21 cellular contexts compared by ENCODE assay signal in genomic region chr17:64055183-64056142, GRCh38. TPM values are rescaled to one million over a fixed set of nuclear protein-coding genes. Genes with fewer than 3 reads are reported as not detected.
DNase-seq lines count a peak whose midpoint lies in the region; ATAC-seq and TF ChIP-seq lines count a peak whose summit lies in the region.
"Had no signal": no experiment of that assay in that cellular context is flagged by ENCODE, and none has a peak within 500 bp of the region (broad histone marks: within the 10 kb centered on the region; RNA-seq: fewer than 3 reads in every experiment).

No MANE protein-coding gene starts in this region.

- H3K4me2 ChIP-seq in KMS-11, result peak overlapping the region; percentile 9; the same call in 1 of the 2 replicates
- H3K4me2 ChIP-seq: smooth muscle cell had no signal

- peak; percentile 78 to 93 (median 89) for DNase-seq in body of pancreas
- DNase-seq in natural killer cell treated with Interleukin-12 subunit alpha and Interleukin-12 subunit beta and Interleukin-15 and Interleukin-18, amount 100 ng/mL, for 72 hours (ENCODE audit: low spot score), result no peak
- no peak for DNase-seq in caudate nucleus (lab: John Stamatoyannopoulos, UW)
- DNase-seq in activated gamma-delta T cell treated with Interleukin-2 at 50 U/mL for 16 hours, result no peak
- no peak for DNase-seq in colonic mucosa
- no peak for DNase-seq in DMS 273 treated with DMSO at 0.1 percent for 48 hours (lab: John Stamatoyannopoulos, UW)
- DNase-seq: activated CD8-positive, alpha-beta memory T cell treated with anti-CD3 and anti-CD28 coated beads for 24 hours; activated gamma-delta T cell; aorta; gastrocnemius medialis; GF-D8; KBM-7; left ventricle myocardium inferior; NCI-H1092 treated with DMSO at 0.1 percent for 48 hours; NCI-H526 treated with DMSO at 0.1 percent for 48 hours; tibial artery had no signal

- no peaks in the 10 kb centered on the region for H3K27me3 Mint-ChIP-seq in natural killer cell treated with Interleukin-12 subunit alpha and Interleukin-12 subunit beta and Interleukin-15 and Interleukin-18, amount 100 ng/mL, for 72 hours
- H3K27me3 Mint-ChIP-seq: B cell had no signal

- no peak overlapping the region for H3K27ac ChIP-seq in KMS-11
- H3K27ac ChIP-seq in body of pancreas, result peak overlapping the region; percentile 82 to 94 (median 86)
- no peak overlapping the region for H3K27ac ChIP-seq in caudate nucleus (ENCODE audit: low read depth, low read length)
- H3K27ac ChIP-seq in colonic mucosa, result no peak overlapping the region
- H3K27ac ChIP-seq: gastrocnemius medialis, left ventricle myocardium inferior, tibial artery had no signal

- peaks cover 4% of the 10 kb centered on the region; the same call in 1 of the 2 replicates for H3K36me3 ChIP-seq in KMS-11 (ENCODE audit: insufficient read depth)
- H3K36me3 ChIP-seq in body of pancreas (replicated peaks in 1 of 2; ENCODE audit: insufficient read depth in 1 of 2, low read depth in 2 of 2), result peaks cover 3 to 35% of the 10 kb centered on the region in 2 donors
- peaks cover 6% of the 10 kb centered on the region for H3K36me3 ChIP-seq in colonic mucosa

- H3K27ac Mint-ChIP-seq in natural killer cell treated with Interleukin-12 subunit alpha and Interleukin-12 subunit beta and Interleukin-15 and Interleukin-18, amount 100 ng/mL, for 72 hours, result peak overlapping the region; percentile 99

- peaks cover 52% of the 10 kb centered on the region for H3K4me1 ChIP-seq in KMS-11 (ENCODE audit: low read depth, poor library complexity, severe bottlenecking)
- peaks cover 55% of the 10 kb centered on the region for H3K4me1 ChIP-seq in body of pancreas
- no peaks in the 10 kb centered on the region for H3K4me1 ChIP-seq in colonic mucosa
- H3K4me1 ChIP-seq: gastrocnemius medialis, left ventricle myocardium inferior, tibial artery had no signal

- 59 to 65% methylated on average over 14 to 22 of the region's 22 CpGs for WGBS in body of pancreas, 2 donors

- H3K79me2 ChIP-seq in KMS-11 (ENCODE audit: insufficient read depth, low read depth), result no peaks in the 10 kb centered on the region

- H3K9me3 ChIP-seq in body of pancreas, result no peaks in the 10 kb centered on the region
- H3K9me3 ChIP-seq in colonic mucosa, result no peaks in the 10 kb centered on the region
- H3K9me3 ChIP-seq: gastrocnemius medialis, left ventricle myocardium inferior, tibial artery had no signal

- no peak overlapping the region for H3K4me3 ChIP-seq in KMS-11 (IDR thresholded peaks at IDR 0.05; ENCODE audit: insufficient read depth, low read depth, low read length)
- H3K4me3 ChIP-seq in body of pancreas, result no peak overlapping the region
- H3K4me3 ChIP-seq in colonic mucosa, result no peak overlapping the region
- H3K4me3 ChIP-seq: gastrocnemius medialis, left ventricle myocardium inferior, smooth muscle cell, tibial artery had no signal

- H3K9me3 Mint-ChIP-seq in natural killer cell treated with Interleukin-12 subunit alpha and Interleukin-12 subunit beta and Interleukin-15 and Interleukin-18, amount 100 ng/mL, for 72 hours, result peaks cover 5% of the 10 kb centered on the region

- no peak overlapping the region for H3K4me3 Mint-ChIP-seq in natural killer cell treated with Interleukin-12 subunit alpha and Interleukin-12 subunit beta and Interleukin-15 and Interleukin-18, amount 100 ng/mL, for 72 hours
- H3K4me3 Mint-ChIP-seq: B cell had no signal

- TF ChIP-seq CTCF in GM12872 (IDR thresholded peaks at IDR 0.05; ENCODE audit: insufficient read depth, low read depth, low read length) (0 out of 3 replicates have a peak, but pooled peaks have one; percentile 8), KMS-11 (conservative IDR thresholded peaks at IDR 0.05; ENCODE audit: low read depth, low read length) (no peak), body of pancreas (IDR thresholded peaks at IDR 0.05) (no peak), colonic mucosa (IDR thresholded peaks at IDR 0.05) (no peak)

- no peak overlapping the region for H3K9ac ChIP-seq in KMS-11
- H3K9ac ChIP-seq in colonic mucosa (ENCODE audit: low read depth in 2 of 2, low read length in 2 of 2), result no peak overlapping the region

- peak; percentile 70 for ATAC-seq in body of pancreas
- no peak for ATAC-seq in natural killer cell treated with Interleukin-12 subunit alpha and Interleukin-12 subunit beta and Interleukin-15 and Interleukin-18, amount 100 ng/mL, for 72 hours
- ATAC-seq: gastrocnemius medialis, Panc1 had no signal

- peak in 1 of 3 donors; percentile 20 for TF ChIP-seq POLR2A in body of pancreas (IDR thresholded peaks at IDR 0.05)

- no peaks in the 10 kb centered on the region for H3K27me3 ChIP-seq in KMS-11 (ENCODE audit: insufficient read depth, low read depth)
- no peaks in the 10 kb centered on the region for H3K27me3 ChIP-seq in body of pancreas
- no peaks in the 10 kb centered on the region for H3K27me3 ChIP-seq in colonic mucosa
- H3K27me3 ChIP-seq: gastrocnemius medialis, tibial artery had no signal

- peaks cover 61% of the 10 kb centered on the region for H3K36me3 Mint-ChIP-seq in natural killer cell treated with Interleukin-12 subunit alpha and Interleukin-12 subunit beta and Interleukin-15 and Interleukin-18, amount 100 ng/mL, for 72 hours

- intact Hi-C loops in body of pancreas (cut with DNase I) (no loop called here), colonic mucosa (cut with DNase I) (no loop called here)

- H4K20me1 ChIP-seq in KMS-11 (ENCODE audit: insufficient read depth), result no peaks in the 10 kb centered on the region

- peaks cover 49 to 60% of the 10 kb centered on the region in 2 donors for H3K4me1 Mint-ChIP-seq in natural killer cell treated with Interleukin-12 subunit alpha and Interleukin-12 subunit beta and Interleukin-15 and Interleukin-18, amount 100 ng/mL, for 72 hours (ENCODE audit: low read depth in 2 of 2)

- H2AFZ ChIP-seq in KMS-11 (ENCODE audit: low read depth), result no peak overlapping the region

RNA-seq across cellular contexts. Expression of gene ICAM2, which starts 35.0 kb away (rescaled TPM):
- total RNA-seq in body of pancreas (10 to 100 TPM; 16.2 to 16.3 TPM), colonic mucosa (1 to 10 TPM; 9.2 to 9.5 TPM)
- 10 to 100 TPM; 14.1 to 20.7 TPM for total RNA-seq in natural killer cell treated with Interleukin-12 subunit alpha and Interleukin-12 subunit beta and Interleukin-15 and Interleukin-18, amount 100 ng/mL, for 72 hours
- total RNA-seq: smooth muscle cell had no signal

RNA-seq across cellular contexts. Expression of gene PRR29, which starts 57.3 kb away (rescaled TPM):
- total RNA-seq in body of pancreas, result 1 to 10 TPM in 1 of 2 donors, under 1 TPM in 1; 0.52 to 1.6 TPM
- total RNA-seq in natural killer cell treated with Interleukin-12 subunit alpha and Interleukin-12 subunit beta and Interleukin-15 and Interleukin-18, amount 100 ng/mL, for 72 hours, result 1 to 10 TPM in 1 of 2 donors, under 1 TPM in 1; 0.50 to 1.0 TPM
- under 1 TPM in 1 of 2 donors, not detected in 1; 0.16 TPM for total RNA-seq in colonic mucosa
- total RNA-seq: B cell, left ventricle myocardium inferior, smooth muscle cell had no signal

Comparison
In these comparisons a context has a peak if more than half of its experiments do, and no peak if none do; other contexts are left out.
1. H3K27ac ChIP-seq: peak in body of pancreas (4 of 4); none in KMS-11 (single experiment), caudate nucleus (single experiment) and colonic mucosa (single experiment).
2. DNase-seq: peak in body of pancreas (4 of 4); none in natural killer cell treated with Interleukin-12 subunit alpha and Interleukin-12 subunit beta and Interleukin-15 and Interleukin-18, amount 100 ng/mL, for 72 hours (single experiment), caudate nucleus (0 of 61), activated gamma-delta T cell treated with Interleukin-2 at 50 U/mL for 16 hours (single experiment), colonic mucosa (single experiment) and DMS 273 treated with DMSO at 0.1 percent for 48 hours (single experiment).